In the genomic region with DNA sequence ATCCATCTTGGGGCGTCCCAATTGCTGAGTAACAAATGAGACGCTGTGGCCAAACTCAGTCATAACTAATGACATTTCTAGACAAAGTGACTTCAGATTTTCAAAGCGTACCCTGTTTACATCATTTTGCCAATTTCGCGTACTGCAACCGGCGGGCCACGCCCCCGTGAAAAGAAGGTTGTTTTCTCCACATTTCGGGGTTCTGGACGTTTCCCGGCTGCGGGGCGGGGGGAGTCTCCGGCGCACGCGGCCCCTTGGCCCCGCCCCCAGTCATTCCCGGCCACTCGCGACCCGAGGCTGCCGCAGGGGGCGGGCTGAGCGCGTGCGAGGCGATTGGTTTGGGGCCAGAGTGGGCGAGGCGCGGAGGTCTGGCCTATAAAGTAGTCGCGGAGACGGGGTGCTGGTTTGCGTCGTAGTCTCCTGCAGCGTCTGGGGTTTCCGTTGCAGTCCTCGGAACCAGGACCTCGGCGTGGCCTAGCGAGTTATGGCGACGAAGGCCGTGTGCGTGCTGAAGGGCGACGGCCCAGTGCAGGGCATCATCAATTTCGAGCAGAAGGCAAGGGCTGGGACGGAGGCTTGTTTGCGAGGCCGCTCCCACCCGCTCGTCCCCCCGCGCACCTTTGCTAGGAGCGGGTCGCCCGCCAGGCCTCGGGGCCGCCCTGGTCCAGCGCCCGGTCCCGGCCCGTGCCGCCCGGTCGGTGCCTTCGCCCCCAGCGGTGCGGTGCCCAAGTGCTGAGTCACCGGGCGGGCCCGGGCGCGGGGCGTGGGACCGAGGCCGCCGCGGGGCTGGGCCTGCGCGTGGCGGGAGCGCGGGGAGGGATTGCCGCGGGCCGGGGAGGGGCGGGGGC, we compare ENCODE assay signal across 1 cellular context.
A peak's percentile ranks its signal among the peaks of the same experiment; 100 is the strongest.
TF ChIP-seq lines count a peak whose summit lies in the region.

A gene (plus strand): TSS at position 408 of the 848 bp plus-strand sequence. CDS start 77 bp downstream, at position 485.

TF ChIP-seq in K562, 482 proteins besides CTCF, POLR2A, EP300 and RAD21 (continued from another document and continues in another):
- TF ChIP-seq, protein P1, sequence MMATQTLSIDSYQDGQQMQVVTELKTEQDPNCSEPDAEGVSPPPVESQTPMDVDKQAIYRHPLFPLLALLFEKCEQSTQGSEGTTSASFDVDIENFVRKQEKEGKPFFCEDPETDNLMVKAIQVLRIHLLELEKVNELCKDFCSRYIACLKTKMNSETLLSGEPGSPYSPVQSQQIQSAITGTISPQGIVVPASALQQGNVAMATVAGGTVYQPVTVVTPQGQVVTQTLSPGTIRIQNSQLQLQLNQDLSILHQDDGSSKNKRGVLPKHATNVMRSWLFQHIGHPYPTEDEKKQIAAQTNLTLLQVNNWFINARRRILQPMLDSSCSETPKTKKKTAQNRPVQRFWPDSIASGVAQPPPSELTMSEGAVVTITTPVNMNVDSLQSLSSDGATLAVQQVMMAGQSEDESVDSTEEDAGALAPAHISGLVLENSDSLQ (IDR thresholded peaks at IDR 0.05), result peak; percentile 33; the same call in 1 of the 2 replicates
- TF ChIP-seq NONO (IDR thresholded peaks at IDR 0.05; ENCODE audit: low read depth in 2 of 2, low read length in 1 of 2), result peak in 1 of 2 experiments; percentile 60; a peak in 2 of 4 replicates
- TF ChIP-seq EGR1 (conservative IDR thresholded peaks at IDR 0.05), result peak; percentile 81
- TF ChIP-seq TCF7 (IDR thresholded peaks at IDR 0.05; ENCODE audit: borderline replicate concordance), result no peak
- no peak for TF ChIP-seq RBM14 (IDR thresholded peaks at IDR 0.05; ENCODE audit: borderline replicate concordance, insufficient read depth, low read depth, low read length)
- peak; percentile 88; the same call in 1 of the 2 replicates for TF ChIP-seq TRIM28 (IDR thresholded peaks at IDR 0.05)
- TF ChIP-seq, protein P2, sequence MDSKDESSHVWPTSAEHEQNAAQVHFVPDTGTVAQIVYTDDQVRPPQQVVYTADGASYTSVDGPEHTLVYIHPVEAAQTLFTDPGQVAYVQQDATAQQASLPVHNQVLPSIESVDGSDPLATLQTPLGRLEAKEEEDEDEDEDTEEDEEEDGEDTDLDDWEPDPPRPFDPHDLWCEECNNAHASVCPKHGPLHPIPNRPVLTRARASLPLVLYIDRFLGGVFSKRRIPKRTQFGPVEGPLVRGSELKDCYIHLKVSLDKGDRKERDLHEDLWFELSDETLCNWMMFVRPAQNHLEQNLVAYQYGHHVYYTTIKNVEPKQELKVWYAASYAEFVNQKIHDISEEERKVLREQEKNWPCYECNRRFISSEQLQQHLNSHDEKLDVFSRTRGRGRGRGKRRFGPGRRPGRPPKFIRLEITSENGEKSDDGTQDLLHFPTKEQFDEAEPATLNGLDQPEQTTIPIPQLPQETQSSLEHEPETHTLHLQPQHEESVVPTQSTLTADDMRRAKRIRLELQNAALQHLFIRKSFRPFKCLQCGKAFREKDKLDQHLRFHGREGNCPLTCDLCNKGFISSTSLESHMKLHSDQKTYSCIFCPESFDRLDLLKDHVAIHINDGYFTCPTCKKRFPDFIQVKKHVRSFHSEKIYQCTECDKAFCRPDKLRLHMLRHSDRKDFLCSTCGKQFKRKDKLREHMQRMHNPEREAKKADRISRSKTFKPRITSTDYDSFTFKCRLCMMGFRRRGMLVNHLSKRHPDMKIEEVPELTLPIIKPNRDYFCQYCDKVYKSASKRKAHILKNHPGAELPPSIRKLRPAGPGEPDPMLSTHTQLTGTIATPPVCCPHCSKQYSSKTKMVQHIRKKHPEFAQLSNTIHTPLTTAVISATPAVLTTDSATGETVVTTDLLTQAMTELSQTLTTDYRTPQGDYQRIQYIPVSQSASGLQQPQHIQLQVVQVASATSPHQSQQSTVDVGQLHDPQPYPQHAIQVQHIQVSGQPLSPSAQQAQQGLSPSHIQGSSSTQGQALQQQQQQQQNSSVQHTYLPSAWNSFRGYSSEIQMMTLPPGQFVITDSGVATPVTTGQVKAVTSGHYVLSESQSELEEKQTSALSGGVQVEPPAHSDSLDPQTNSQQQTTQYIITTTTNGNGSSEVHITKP (IDR thresholded peaks at IDR 0.05; ENCODE audit: partially characterized antibody), result peak; percentile 92
- TF ChIP-seq ESRRA (IDR thresholded peaks at IDR 0.05; ENCODE audit: borderline replicate concordance, low read depth), result no peak
- no peak for TF ChIP-seq ZNF282 (CRISPR knock-in tag; IDR thresholded peaks at IDR 0.05)
- TF ChIP-seq ZNF644 (tag; IDR thresholded peaks at IDR 0.05; ENCODE audit: low read depth), result 0 out of 2 replicates have a peak, but pooled peaks have one; percentile 15
- TF ChIP-seq, protein P3, sequence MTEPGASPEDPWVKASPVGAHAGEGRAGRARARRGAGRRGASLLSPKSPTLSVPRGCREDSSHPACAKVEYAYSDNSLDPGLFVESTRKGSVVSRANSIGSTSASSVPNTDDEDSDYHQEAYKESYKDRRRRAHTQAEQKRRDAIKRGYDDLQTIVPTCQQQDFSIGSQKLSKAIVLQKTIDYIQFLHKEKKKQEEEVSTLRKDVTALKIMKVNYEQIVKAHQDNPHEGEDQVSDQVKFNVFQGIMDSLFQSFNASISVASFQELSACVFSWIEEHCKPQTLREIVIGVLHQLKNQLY (CRISPR knock-in tag; conservative IDR thresholded peaks at IDR 0.05), result peak in 1 of 2 experiments; percentile 67; a peak in 1 of 4 replicates
- TF ChIP-seq, protein P4, sequence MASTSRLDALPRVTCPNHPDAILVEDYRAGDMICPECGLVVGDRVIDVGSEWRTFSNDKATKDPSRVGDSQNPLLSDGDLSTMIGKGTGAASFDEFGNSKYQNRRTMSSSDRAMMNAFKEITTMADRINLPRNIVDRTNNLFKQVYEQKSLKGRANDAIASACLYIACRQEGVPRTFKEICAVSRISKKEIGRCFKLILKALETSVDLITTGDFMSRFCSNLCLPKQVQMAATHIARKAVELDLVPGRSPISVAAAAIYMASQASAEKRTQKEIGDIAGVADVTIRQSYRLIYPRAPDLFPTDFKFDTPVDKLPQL (IDR thresholded peaks at IDR 0.05; ENCODE audit: extremely low read depth, insufficient read length), result peak; percentile 91
- no peak for TF ChIP-seq ZNF3 (CRISPR knock-in tag; IDR thresholded peaks at IDR 0.05)
- peak; percentile 83 for TF ChIP-seq TAF1 (IDR thresholded peaks at IDR 0.05; ENCODE audit: control insufficient read depth, extremely low read depth, insufficient read depth, low read length, severe bottlenecking)
- TF ChIP-seq, protein P5, sequence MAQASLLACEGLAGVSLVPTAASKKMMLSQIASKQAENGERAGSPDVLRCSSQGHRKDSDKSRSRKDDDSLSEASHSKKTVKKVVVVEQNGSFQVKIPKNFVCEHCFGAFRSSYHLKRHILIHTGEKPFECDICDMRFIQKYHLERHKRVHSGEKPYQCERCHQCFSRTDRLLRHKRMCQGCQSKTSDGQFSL (CRISPR knock-in tag; IDR thresholded peaks at IDR 0.05), result 0 out of 2 replicates have a peak, but pooled peaks have one; percentile 38
- TF ChIP-seq, protein P5 (tag; IDR thresholded peaks at IDR 0.05), result no peak
- TF ChIP-seq ZNF764 (CRISPR knock-in tag; IDR thresholded peaks at IDR 0.05; ENCODE audit: low read depth), result no peak
- peak; percentile 63 for TF ChIP-seq HNRNPLL (IDR thresholded peaks at IDR 0.05; ENCODE audit: low read depth, low read length, poor library complexity, severe bottlenecking)
- TF ChIP-seq NELFE (IDR thresholded peaks at IDR 0.05; ENCODE audit: insufficient read depth, insufficient read length), result peak; percentile 17
- no peak for TF ChIP-seq RFX5 (IDR thresholded peaks at IDR 0.05; ENCODE audit: low read depth, low read length)
- no peak for TF ChIP-seq HSF4 (CRISPR knock-in tag; IDR thresholded peaks at IDR 0.05; ENCODE audit: borderline replicate concordance)
- TF ChIP-seq TBP (optimal IDR thresholded peaks at IDR 0.05; ENCODE audit: low read depth, low read length), result peak; percentile 99
- TF ChIP-seq KLF1 (tag; IDR thresholded peaks at IDR 0.05), result 0 out of 2 replicates have a peak, but pooled peaks have one; percentile 63
- no peak for TF ChIP-seq ZNF778 (CRISPR knock-in tag; IDR thresholded peaks at IDR 0.05)
- peak; percentile 52; the same call in 1 of the 2 replicates for TF ChIP-seq GABPB1 (CRISPR knock-in tag; IDR thresholded peaks at IDR 0.05)
- TF ChIP-seq CXXC5 (CRISPR knock-in tag; IDR thresholded peaks at IDR 0.05), result peak; percentile 95
- no peak for TF ChIP-seq ZNF584 (CRISPR knock-in tag; IDR thresholded peaks at IDR 0.05; ENCODE audit: low read depth)
- peak; percentile 31 for TF ChIP-seq FUS (optimal IDR thresholded peaks at IDR 0.05; ENCODE audit: low read depth, low read length)
- TF ChIP-seq, protein P6, sequence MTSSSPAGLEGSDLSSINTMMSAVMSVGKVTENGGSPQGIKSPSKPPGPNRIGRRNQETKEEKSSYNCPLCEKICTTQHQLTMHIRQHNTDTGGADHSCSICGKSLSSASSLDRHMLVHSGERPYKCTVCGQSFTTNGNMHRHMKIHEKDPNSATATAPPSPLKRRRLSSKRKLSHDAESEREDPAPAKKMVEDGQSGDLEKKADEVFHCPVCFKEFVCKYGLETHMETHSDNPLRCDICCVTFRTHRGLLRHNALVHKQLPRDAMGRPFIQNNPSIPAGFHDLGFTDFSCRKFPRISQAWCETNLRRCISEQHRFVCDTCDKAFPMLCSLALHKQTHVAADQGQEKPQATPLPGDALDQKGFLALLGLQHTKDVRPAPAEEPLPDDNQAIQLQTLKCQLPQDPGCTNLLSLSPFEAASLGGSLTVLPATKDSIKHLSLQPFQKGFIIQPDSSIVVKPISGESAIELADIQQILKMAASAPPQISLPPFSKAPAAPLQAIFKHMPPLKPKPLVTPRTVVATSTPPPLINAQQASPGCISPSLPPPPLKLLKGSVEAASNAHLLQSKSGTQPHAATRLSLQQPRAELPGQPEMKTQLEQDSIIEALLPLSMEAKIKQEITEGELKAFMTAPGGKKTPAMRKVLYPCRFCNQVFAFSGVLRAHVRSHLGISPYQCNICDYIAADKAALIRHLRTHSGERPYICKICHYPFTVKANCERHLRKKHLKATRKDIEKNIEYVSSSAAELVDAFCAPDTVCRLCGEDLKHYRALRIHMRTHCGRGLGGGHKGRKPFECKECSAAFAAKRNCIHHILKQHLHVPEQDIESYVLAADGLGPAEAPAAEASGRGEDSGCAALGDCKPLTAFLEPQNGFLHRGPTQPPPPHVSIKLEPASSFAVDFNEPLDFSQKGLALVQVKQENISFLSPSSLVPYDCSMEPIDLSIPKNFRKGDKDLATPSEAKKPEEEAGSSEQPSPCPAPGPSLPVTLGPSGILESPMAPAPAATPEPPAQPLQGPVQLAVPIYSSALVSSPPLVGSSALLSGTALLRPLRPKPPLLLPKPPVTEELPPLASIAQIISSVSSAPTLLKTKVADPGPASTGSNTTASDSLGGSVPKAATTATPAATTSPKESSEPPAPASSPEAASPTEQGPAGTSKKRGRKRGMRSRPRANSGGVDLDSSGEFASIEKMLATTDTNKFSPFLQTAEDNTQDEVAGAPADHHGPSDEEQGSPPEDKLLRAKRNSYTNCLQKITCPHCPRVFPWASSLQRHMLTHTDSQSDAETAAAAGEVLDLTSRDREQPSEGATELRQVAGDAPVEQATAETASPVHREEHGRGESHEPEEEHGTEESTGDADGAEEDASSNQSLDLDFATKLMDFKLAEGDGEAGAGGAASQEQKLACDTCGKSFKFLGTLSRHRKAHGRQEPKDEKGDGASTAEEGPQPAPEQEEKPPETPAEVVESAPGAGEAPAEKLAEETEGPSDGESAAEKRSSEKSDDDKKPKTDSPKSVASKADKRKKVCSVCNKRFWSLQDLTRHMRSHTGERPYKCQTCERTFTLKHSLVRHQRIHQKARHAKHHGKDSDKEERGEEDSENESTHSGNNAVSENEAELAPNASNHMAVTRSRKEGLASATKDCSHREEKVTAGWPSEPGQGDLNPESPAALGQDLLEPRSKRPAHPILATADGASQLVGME (CRISPR knock-in tag; IDR thresholded peaks at IDR 0.05), result peak; percentile 32; the same call in 1 of the 2 replicates
- TF ChIP-seq, protein P7, sequence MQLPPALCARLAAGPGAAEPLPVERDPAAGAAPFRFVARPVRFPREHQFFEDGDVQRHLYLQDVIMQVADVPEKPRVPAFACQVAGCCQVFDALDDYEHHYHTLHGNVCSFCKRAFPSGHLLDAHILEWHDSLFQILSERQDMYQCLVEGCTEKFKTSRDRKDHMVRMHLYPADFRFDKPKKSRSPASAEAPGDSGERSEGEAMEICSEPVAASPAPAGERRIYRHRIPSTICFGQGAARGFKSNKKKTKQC (CRISPR knock-in tag; IDR thresholded peaks at IDR 0.05), result peak; percentile 96
- no peak for TF ChIP-seq TEAD2 (tag; IDR thresholded peaks at IDR 0.05)
- TF ChIP-seq, protein P8, sequence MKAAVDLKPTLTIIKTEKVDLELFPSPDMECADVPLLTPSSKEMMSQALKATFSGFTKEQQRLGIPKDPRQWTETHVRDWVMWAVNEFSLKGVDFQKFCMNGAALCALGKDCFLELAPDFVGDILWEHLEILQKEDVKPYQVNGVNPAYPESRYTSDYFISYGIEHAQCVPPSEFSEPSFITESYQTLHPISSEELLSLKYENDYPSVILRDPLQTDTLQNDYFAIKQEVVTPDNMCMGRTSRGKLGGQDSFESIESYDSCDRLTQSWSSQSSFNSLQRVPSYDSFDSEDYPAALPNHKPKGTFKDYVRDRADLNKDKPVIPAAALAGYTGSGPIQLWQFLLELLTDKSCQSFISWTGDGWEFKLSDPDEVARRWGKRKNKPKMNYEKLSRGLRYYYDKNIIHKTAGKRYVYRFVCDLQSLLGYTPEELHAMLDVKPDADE (conservative IDR thresholded peaks at IDR 0.05; ENCODE audit: control insufficient read depth, low read depth, low read length), result 0 out of 2 replicates have a peak, but pooled peaks have one; percentile 25
- TF ChIP-seq, protein P9, sequence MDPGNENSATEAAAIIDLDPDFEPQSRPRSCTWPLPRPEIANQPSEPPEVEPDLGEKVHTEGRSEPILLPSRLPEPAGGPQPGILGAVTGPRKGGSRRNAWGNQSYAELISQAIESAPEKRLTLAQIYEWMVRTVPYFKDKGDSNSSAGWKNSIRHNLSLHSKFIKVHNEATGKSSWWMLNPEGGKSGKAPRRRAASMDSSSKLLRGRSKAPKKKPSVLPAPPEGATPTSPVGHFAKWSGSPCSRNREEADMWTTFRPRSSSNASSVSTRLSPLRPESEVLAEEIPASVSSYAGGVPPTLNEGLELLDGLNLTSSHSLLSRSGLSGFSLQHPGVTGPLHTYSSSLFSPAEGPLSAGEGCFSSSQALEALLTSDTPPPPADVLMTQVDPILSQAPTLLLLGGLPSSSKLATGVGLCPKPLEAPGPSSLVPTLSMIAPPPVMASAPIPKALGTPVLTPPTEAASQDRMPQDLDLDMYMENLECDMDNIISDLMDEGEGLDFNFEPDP (CRISPR knock-in tag; IDR thresholded peaks at IDR 0.05), result 0 out of 2 replicates have a peak, but pooled peaks have one; percentile 41
- no peak for TF ChIP-seq SMARCC2 (IDR thresholded peaks at IDR 0.05; ENCODE audit: low read depth)
- no peak for TF ChIP-seq DMBX1 (CRISPR knock-in tag; IDR thresholded peaks at IDR 0.05; ENCODE audit: borderline replicate concordance)
- TF ChIP-seq, protein P10, sequence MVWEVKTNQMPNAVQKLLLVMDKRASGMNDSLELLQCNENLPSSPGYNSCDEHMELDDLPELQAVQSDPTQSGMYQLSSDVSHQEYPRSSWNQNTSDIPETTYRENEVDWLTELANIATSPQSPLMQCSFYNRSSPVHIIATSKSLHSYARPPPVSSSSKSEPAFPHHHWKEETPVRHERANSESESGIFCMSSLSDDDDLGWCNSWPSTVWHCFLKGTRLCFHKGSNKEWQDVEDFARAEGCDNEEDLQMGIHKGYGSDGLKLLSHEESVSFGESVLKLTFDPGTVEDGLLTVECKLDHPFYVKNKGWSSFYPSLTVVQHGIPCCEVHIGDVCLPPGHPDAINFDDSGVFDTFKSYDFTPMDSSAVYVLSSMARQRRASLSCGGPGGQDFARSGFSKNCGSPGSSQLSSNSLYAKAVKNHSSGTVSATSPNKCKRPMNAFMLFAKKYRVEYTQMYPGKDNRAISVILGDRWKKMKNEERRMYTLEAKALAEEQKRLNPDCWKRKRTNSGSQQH (CRISPR knock-in tag; IDR thresholded peaks at IDR 0.05), result no peak
- no peak; the same call in none of the 2 replicates for TF ChIP-seq NBN (IDR thresholded peaks at IDR 0.05; ENCODE audit: low read depth)
